Comparison of ENCODE assay signal across 15 cellular contexts in the genomic region with DNA sequence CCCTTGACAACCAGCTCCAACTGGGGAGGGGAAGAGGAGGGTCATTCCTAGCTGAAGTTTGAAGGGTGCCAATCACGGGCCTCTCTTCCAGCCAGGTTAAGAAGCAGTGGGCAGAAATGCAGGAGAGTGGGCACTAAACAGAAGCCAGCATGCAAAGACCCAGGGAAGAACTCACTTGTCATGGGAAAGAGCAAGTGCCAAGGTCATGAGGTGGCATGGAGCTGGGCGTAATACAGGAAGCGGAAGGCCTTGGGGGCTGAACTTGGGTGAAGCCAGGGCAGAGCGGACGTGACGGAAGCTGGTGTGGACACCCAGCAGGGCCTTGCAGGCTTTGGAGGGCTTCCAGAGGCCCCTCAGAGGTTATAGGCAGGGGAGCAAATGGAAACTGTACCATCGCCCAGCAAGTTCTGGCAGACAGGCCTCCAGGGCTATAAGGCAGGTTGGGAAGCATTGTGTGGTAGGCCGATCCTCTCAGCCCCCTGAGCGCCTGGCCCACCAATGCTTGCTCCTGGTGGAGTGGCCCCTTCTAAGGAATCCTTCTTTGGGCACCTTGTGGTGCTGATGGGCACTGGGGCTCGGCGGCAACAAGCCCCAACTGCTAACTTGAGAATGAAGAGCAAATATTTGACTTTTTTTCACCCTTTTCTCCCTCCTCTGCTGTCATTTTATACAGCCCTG.
"Had no signal": no experiment of that assay in that cellular context is flagged by ENCODE, and none has a peak within 500 bp of the region (broad histone marks: within the 10 kb centered on the region; RNA-seq: fewer than 3 reads in every experiment).

No MANE protein-coding gene starts in this region.

- H3K9me3 ChIP-seq: ascending aorta, esophagus muscularis mucosa, heart left ventricle, lower lobe of right lung, testis, uterus had no signal

- DNase-seq: activated CD4-positive, alpha-beta memory T cell treated with anti-CD3 and anti-CD28 coated beads for 36 hours; activated CD8-positive, alpha-beta memory T cell treated with anti-CD3 and anti-CD28 coated beads, Interleukin-2, amount 50 U/mL, for 48 hours; activated naive CD4-positive, alpha-beta T cell; activated naive CD8-positive, alpha-beta T cell treated with anti-CD3 and anti-CD28 coated beads, Interleukin-2, amount 50 U/mL, for 24 hours; heart left ventricle; immature natural killer cell; lower lobe of right lung; naive thymus-derived CD4-positive, alpha-beta T cell; stimulated activated CD4-positive, alpha-beta T cell treated with anti-CD3 and anti-CD28 coated beads, Interleukin-4, amount 100 ng/mL, for 4 hours; stimulated activated naive CD8-positive, alpha-beta T cell treated with anti-CD3 and anti-CD28 coated beads, Interleukin-15, amount 100 ng/mL, for 72 hours; testis; uterus had no signal

- H3K27ac ChIP-seq: ascending aorta, esophagus muscularis mucosa, heart left ventricle, lower lobe of right lung, testis, uterus had no signal

- H3K4me3 ChIP-seq: ascending aorta, esophagus muscularis mucosa, heart left ventricle, lower lobe of right lung, testis, uterus had no signal

- H3K27me3 ChIP-seq: ascending aorta, testis, uterus had no signal

- H3K4me3 Mint-ChIP-seq: activated CD4-positive, alpha-beta memory T cell treated with anti-CD3 and anti-CD28 coated beads for 36 hours; activated naive CD8-positive, alpha-beta T cell treated with anti-CD3 and anti-CD28 coated beads, Interleukin-2, amount 50 U/mL, for 24 hours; immature natural killer cell; naive thymus-derived CD4-positive, alpha-beta T cell; stimulated activated naive CD8-positive, alpha-beta T cell treated with anti-CD3 and anti-CD28 coated beads, Interleukin-15, amount 100 ng/mL, for 72 hours had no signal

- H3K27me3 Mint-ChIP-seq: activated CD4-positive, alpha-beta memory T cell treated with anti-CD3 and anti-CD28 coated beads for 36 hours had no signal

- H3K4me1 ChIP-seq: ascending aorta, esophagus muscularis mucosa, lower lobe of right lung, testis, uterus had no signal

- H3K9me3 Mint-ChIP-seq: activated CD4-positive, alpha-beta memory T cell treated with anti-CD3 and anti-CD28 coated beads for 36 hours; activated naive CD8-positive, alpha-beta T cell treated with anti-CD3 and anti-CD28 coated beads, Interleukin-2, amount 50 U/mL, for 24 hours; stimulated activated naive CD8-positive, alpha-beta T cell treated with anti-CD3 and anti-CD28 coated beads, Interleukin-15, amount 100 ng/mL, for 72 hours had no signal

- H3K27ac Mint-ChIP-seq: activated CD4-positive, alpha-beta memory T cell treated with anti-CD3 and anti-CD28 coated beads for 36 hours; activated naive CD8-positive, alpha-beta T cell treated with anti-CD3 and anti-CD28 coated beads, Interleukin-2, amount 50 U/mL, for 24 hours; naive thymus-derived CD4-positive, alpha-beta T cell had no signal

- H3K36me3 ChIP-seq: ascending aorta, esophagus muscularis mucosa, heart left ventricle, lower lobe of right lung, uterus had no signal

- ATAC-seq: activated CD4-positive, CD25-positive, alpha-beta regulatory T cell treated with anti-CD3 and anti-CD28 coated beads, Interleukin-2, amount 50 U/mL, for 24 hours; activated naive CD8-positive, alpha-beta T cell treated with anti-CD3 and anti-CD28 coated beads, Interleukin-2, amount 50 U/mL, for 24 hours; heart left ventricle; naive thymus-derived CD4-positive, alpha-beta T cell; stimulated activated naive CD8-positive, alpha-beta T cell treated with anti-CD3 and anti-CD28 coated beads, Interleukin-15, amount 100 ng/mL, for 72 hours had no signal

- H3K36me3 Mint-ChIP-seq: activated CD4-positive, alpha-beta memory T cell treated with anti-CD3 and anti-CD28 coated beads for 36 hours; immature natural killer cell; naive thymus-derived CD4-positive, alpha-beta T cell had no signal
